ENCODE assay signal across 35 cellular contexts in genomic region chr20:40111282-40111681, GRCh38.
"Had no signal": no experiment of that assay in that cellular context is flagged by ENCODE, and none has a peak within 500 bp of the region (broad histone marks: within the 10 kb centered on the region; RNA-seq: fewer than 3 reads in every experiment).

No MANE protein-coding gene starts in this region.

- ATAC-seq: activated T-cell treated with anti-CD3 and anti-CD28 coated beads, Interleukin-2, amount 50 U/mL, for 4 hours; PC-3 had no signal

- DNase-seq: activated B cell treated with CpG ODN at 0.5 μM for 24 hours; activated CD4-positive, alpha-beta memory T cell treated with anti-CD3 and anti-CD28 coated beads for 36 hours; activated CD4-positive, alpha-beta T cell treated with anti-CD3 and anti-CD28 coated beads for 4 hours; activated CD4-positive, alpha-beta T cell treated with anti-CD3 and anti-CD28 coated beads, Interleukin-2, amount 50 U/mL, for 1 hour; activated CD4-positive, CD25-positive, alpha-beta regulatory T cell treated with anti-CD3 and anti-CD28 coated beads, Interleukin-2, amount 50 U/mL, for 72 hours; activated CD8-positive, alpha-beta memory T cell treated with anti-CD3 and anti-CD28 coated beads, Interleukin-2, amount 50 U/mL, for 4 hours; activated gamma-delta T cell treated with Interleukin-2 at 50 U/mL for 16 hours; activated naive CD4-positive, alpha-beta T cell treated with anti-CD3 and anti-CD28 coated beads, Interleukin-2, amount 50 U/mL, for 16 hours; activated naive CD8-positive, alpha-beta T cell treated with anti-CD3 and anti-CD28 coated beads for 36 hours; activated T-cell treated with anti-CD3 and anti-CD28 coated beads for 4 hours; activated T-cell treated with anti-CD3 and anti-CD28 coated beads, Interleukin-2, amount 50 U/mL, for 4 hours; amniotic stem cell; aorta; brain microvascular endothelial cell; central memory CD4-positive, alpha-beta T cell; Karpas-422; MG63; NCI-H1048; NCI-H1105 treated with DMSO at 0.1 percent for 48 hours; NCI-H1436; NCI-H1694; NCI-H1930; NCI-H2081 treated with DMSO at 0.1 percent for 48 hours; NCI-H345; NCI-H524 treated with DMSO at 0.1 percent for 48 hours; NCI-H748 treated with DMSO at 0.1 percent for 48 hours; NK-92 treated with Interleukin-12 subunit alpha and Interleukin-12 subunit beta, amount 100 ng/mL, for 24 hours; PC-3; Peyer's patch; RPMI8226; SIG-M5; SW 1271; T-helper 1 cell; T-helper 2 cell; T-helper 9 cell had no signal
